ENCODE assay signal across 1 cellular context in genomic region chr16:21277927-21278706, GRCh38.
TF ChIP-seq lines count a peak whose summit lies in the region.

Gene CRYM, minus strand, starts transcription at chr16:21278290. Its CDS starts 39 bp downstream, at chr16:21278251.

TF ChIP-seq in HepG2, 621 proteins besides CTCF, POLR2A, EP300 and RAD21 (continued from another document and continues in another):
- TF ChIP-seq GPBP1L1 (CRISPR knock-in tag; IDR thresholded peaks at IDR 0.05) (no peak), MBNL3 (CRISPR knock-in tag; conservative IDR thresholded peaks at IDR 0.05) (no peak), ZNF777 (CRISPR knock-in tag; IDR thresholded peaks at IDR 0.05) (peak; percentile 70), TGIF2 (CRISPR knock-in tag; IDR thresholded peaks at IDR 0.05) (peak; percentile 61), ZMYM4 (CRISPR knock-in tag; IDR thresholded peaks at IDR 0.05) (peak; percentile 79; the same call in 1 of the 2 replicates), HES4 (CRISPR knock-in tag; IDR thresholded peaks at IDR 0.05; ENCODE audit: borderline replicate concordance) (peak; percentile 80; the same call in 1 of the 2 replicates), ASH2L (IDR thresholded peaks at IDR 0.05; ENCODE audit: insufficient read length, low read depth, low read length) (peak; percentile 69), ZNF501 (CRISPR knock-in tag; IDR thresholded peaks at IDR 0.05) (peak; percentile 73; the same call in 1 of the 2 replicates), ZNF552 (CRISPR knock-in tag; IDR thresholded peaks at IDR 0.05; ENCODE audit: borderline replicate concordance) (peak; percentile 53; the same call in 1 of the 2 replicates), ZNF282 (IDR thresholded peaks at IDR 0.05; ENCODE audit: partially characterized antibody) (no peak), ZNF704 (CRISPR knock-in tag; IDR thresholded peaks at IDR 0.05; ENCODE audit: borderline replicate concordance) (no peak), TSC22D2 (CRISPR knock-in tag; IDR thresholded peaks at IDR 0.05; ENCODE audit: borderline replicate concordance) (peak; percentile 74; the same call in 1 of the 2 replicates), ARID2 (CRISPR knock-in tag; IDR thresholded peaks at IDR 0.05; ENCODE audit: borderline replicate concordance) (no peak), CERS6 (CRISPR knock-in tag; IDR thresholded peaks at IDR 0.05) (no peak), LCORL (IDR thresholded peaks at IDR 0.05) (no peak), LCORL (CRISPR knock-in tag; IDR thresholded peaks at IDR 0.05) (peak; percentile 81), ZNF570 (CRISPR knock-in tag; IDR thresholded peaks at IDR 0.05; ENCODE audit: borderline replicate concordance) (no peak), ZNF276 (CRISPR knock-in tag; IDR thresholded peaks at IDR 0.05; ENCODE audit: low read depth) (peak; percentile 91), ZNF333 (CRISPR knock-in tag; IDR thresholded peaks at IDR 0.05; ENCODE audit: borderline replicate concordance) (peak; percentile 50; the same call in 1 of the 2 replicates), RCOR2 (CRISPR knock-in tag; IDR thresholded peaks at IDR 0.05) (0 out of 2 replicates have a peak, but pooled peaks have one; percentile 46), ZNF629 (CRISPR knock-in tag; conservative IDR thresholded peaks at IDR 0.05) (peak; percentile 95), DZIP1 (CRISPR knock-in tag; IDR thresholded peaks at IDR 0.05) (0 out of 2 replicates have a peak, but pooled peaks have one; percentile 54), XRCC5 (optimal IDR thresholded peaks at IDR 0.05; ENCODE audit: low read length) (peak; percentile 77), ZBTB44 (CRISPR knock-in tag; IDR thresholded peaks at IDR 0.05) (0 out of 2 replicates have a peak, but pooled peaks have one; percentile 26), ZNF775 (CRISPR knock-in tag; IDR thresholded peaks at IDR 0.05; ENCODE audit: borderline replicate concordance) (peak; percentile 70; the same call in 1 of the 2 replicates), ZNF619 (CRISPR knock-in tag; IDR thresholded peaks at IDR 0.05) (peak; percentile 87), ZSCAN31 (CRISPR knock-in tag; IDR thresholded peaks at IDR 0.05; ENCODE audit: low read depth) (peak; percentile 65; the same call in 1 of the 2 replicates), NR2F6 (IDR thresholded peaks at IDR 0.05) (0 out of 2 replicates have a peak, but pooled peaks have one; percentile 19), NR2F6 (CRISPR knock-in tag; IDR thresholded peaks at IDR 0.05) (peak; percentile 74), ZNF607 (CRISPR knock-in tag; IDR thresholded peaks at IDR 0.05; ENCODE audit: borderline replicate concordance) (peak; percentile 66; the same call in 1 of the 2 replicates), ZNF564 (CRISPR knock-in tag; IDR thresholded peaks at IDR 0.05) (peak; percentile 37; the same call in 1 of the 2 replicates), ZFP36L1 (CRISPR knock-in tag; IDR thresholded peaks at IDR 0.05) (peak; percentile 18; the same call in 1 of the 2 replicates), TMF1 (CRISPR knock-in tag; IDR thresholded peaks at IDR 0.05; ENCODE audit: low read depth) (0 out of 2 replicates have a peak, but pooled peaks have one; percentile 38), HDAC1 (CRISPR knock-in tag; IDR thresholded peaks at IDR 0.05) (peak; percentile 67; the same call in 1 of the 2 replicates), SP5 (CRISPR knock-in tag; IDR thresholded peaks at IDR 0.05; ENCODE audit: borderline replicate concordance, low read depth) (peak; percentile 99), BCL3 (CRISPR knock-in tag; IDR thresholded peaks at IDR 0.05) (peak; percentile 44; the same call in 1 of the 2 replicates), ZNF687 (CRISPR knock-in tag; IDR thresholded peaks at IDR 0.05) (peak; percentile 85), ZNF574 (CRISPR knock-in tag; IDR thresholded peaks at IDR 0.05) (peak; percentile 75), TFDP1 (CRISPR knock-in tag; IDR thresholded peaks at IDR 0.05; ENCODE audit: borderline replicate concordance) (no peak), ELF3 (CRISPR knock-in tag; IDR thresholded peaks at IDR 0.05) (peak; percentile 74)
